2 cellular contexts compared by ENCODE assay signal in genomic region chr9:135906291-135907005, GRCh38.
TF ChIP-seq lines count a peak whose summit lies in the region.

No MANE protein-coding gene starts in this region.

TF ChIP-seq in GM12878, 131 proteins besides CTCF, POLR2A, EP300 and RAD21 (continues in another document):
- TF ChIP-seq MAX (IDR thresholded peaks at IDR 0.05; ENCODE audit: low read depth, low read length) (0 out of 2 replicates have a peak, but pooled peaks have one; percentile 8), ZBTB40 (IDR thresholded peaks at IDR 0.05; ENCODE audit: borderline replicate concordance) (no peak), BACH1 (IDR thresholded peaks at IDR 0.05; ENCODE audit: borderline replicate concordance) (no peak), POU2F2 (IDR thresholded peaks at IDR 0.05; ENCODE audit: borderline replicate concordance, low read depth, low read length) (no peak), USF1 (IDR thresholded peaks at IDR 0.05; ENCODE audit: borderline replicate concordance, extremely low read length, insufficient read depth, low read depth, low read length) (no peak), ZNF24 (IDR thresholded peaks at IDR 0.05) (no peak), HCFC1 (IDR thresholded peaks at IDR 0.05; ENCODE audit: low read length) (no peak), TCF7 (IDR thresholded peaks at IDR 0.05; ENCODE audit: borderline replicate concordance) (no peak), HDAC6 (IDR thresholded peaks at IDR 0.05; ENCODE audit: unreplicated experiment) (peak; percentile 56), RUNX3 (IDR thresholded peaks at IDR 0.05; ENCODE audit: low read length) (no peak), ZNF217 (IDR thresholded peaks at IDR 0.05) (no peak), SPI1 (IDR thresholded peaks at IDR 0.05; ENCODE audit: borderline replicate concordance, insufficient read depth, low read depth, low read length) (no peak), NRF1 (conservative IDR thresholded peaks at IDR 0.05; ENCODE audit: low read depth, low read length) (no peak), DPF2 (IDR thresholded peaks at IDR 0.05) (no peak; the same call in 1 of the 2 replicates), EGR1 (IDR thresholded peaks at IDR 0.05; ENCODE audit: borderline replicate concordance in 1 of 2, low read depth in 2 of 2, low read length in 2 of 2) (peak in 1 of 2 experiments; percentile 89; a peak in 2 of 3 replicates), ZBED1 (IDR thresholded peaks at IDR 0.05; ENCODE audit: borderline replicate concordance) (no peak), RCOR1 (conservative IDR thresholded peaks at IDR 0.05; ENCODE audit: low read depth, low read length) (no peak), LARP7 (IDR thresholded peaks at IDR 0.05) (no peak), FOXK2 (IDR thresholded peaks at IDR 0.05) (no peak), TCF3 (IDR thresholded peaks at IDR 0.05; ENCODE audit: borderline replicate concordance, insufficient read depth, low read depth, low read length) (no peak), BHLHE40 (IDR thresholded peaks at IDR 0.05; ENCODE audit: borderline replicate concordance in 1 of 2, low read depth in 2 of 2, low read length in 1 of 2) (peak in 1 of 2 experiments; percentile 20; a peak in 1 of 4 replicates), FOS (IDR thresholded peaks at IDR 0.05; ENCODE audit: borderline replicate concordance, extremely low read depth, insufficient read length) (no peak), NR2F1 (conservative IDR thresholded peaks at IDR 0.05) (0 out of 2 replicates have a peak, but pooled peaks have one; percentile 8), ASH2L (IDR thresholded peaks at IDR 0.05; ENCODE audit: borderline replicate concordance, low read depth) (no peak), BRCA1 (IDR thresholded peaks at IDR 0.05; ENCODE audit: low read depth, low read length) (no peak), IKZF1 (conservative IDR thresholded peaks at IDR 0.05) (0 out of 2 replicates have a peak, but pooled peaks have one; percentile 51), PKNOX1 (IDR thresholded peaks at IDR 0.05) (peak; percentile 19; the same call in 1 of the 2 replicates)

TF ChIP-seq in HepG2, 621 proteins besides CTCF, POLR2A, EP300 and RAD21 (continues in another document):
- TF ChIP-seq KAT2B (IDR thresholded peaks at IDR 0.05; ENCODE audit: borderline replicate concordance, low read depth, low read length) (no peak), ZNF547 (CRISPR knock-in tag; IDR thresholded peaks at IDR 0.05) (no peak), NFIB (CRISPR knock-in tag; IDR thresholded peaks at IDR 0.05; ENCODE audit: borderline replicate concordance) (no peak), RARA (CRISPR knock-in tag; IDR thresholded peaks at IDR 0.05) (no peak), SYNCRIP (IDR thresholded peaks at IDR 0.05; ENCODE audit: insufficient read depth, low read depth, low read length) (no peak), HDAC1 (CRISPR knock-in tag; IDR thresholded peaks at IDR 0.05) (peak; percentile 12; the same call in 1 of the 2 replicates), MIER3 (CRISPR knock-in tag; IDR thresholded peaks at IDR 0.05; ENCODE audit: borderline replicate concordance) (no peak), KLF13 (CRISPR knock-in tag; IDR thresholded peaks at IDR 0.05) (no peak), ZBTB26 (CRISPR knock-in tag; IDR thresholded peaks at IDR 0.05; ENCODE audit: borderline replicate concordance) (no peak), ZNF562 (CRISPR knock-in tag; IDR thresholded peaks at IDR 0.05; ENCODE audit: borderline replicate concordance) (no peak), TCF7 (IDR thresholded peaks at IDR 0.05; ENCODE audit: low read depth) (no peak), ZXDC (CRISPR knock-in tag; IDR thresholded peaks at IDR 0.05) (no peak), TAF15 (IDR thresholded peaks at IDR 0.05; ENCODE audit: low read depth, low read length, poor library complexity, severe bottlenecking) (no peak), ZNF572 (CRISPR knock-in tag; IDR thresholded peaks at IDR 0.05) (no peak), CEBPG (CRISPR knock-in tag; IDR thresholded peaks at IDR 0.05) (no peak), ZNF773 (CRISPR knock-in tag; IDR thresholded peaks at IDR 0.05; ENCODE audit: borderline replicate concordance) (0 out of 2 replicates have a peak, but pooled peaks have one; percentile 17), ZNF124 (CRISPR knock-in tag; IDR thresholded peaks at IDR 0.05) (no peak), ETS1 (CRISPR knock-in tag; IDR thresholded peaks at IDR 0.05) (no peak), ZNF597 (CRISPR knock-in tag; IDR thresholded peaks at IDR 0.05) (no peak), ZNF274 (CRISPR knock-in tag; IDR thresholded peaks at IDR 0.05) (no peak), CHD2 (IDR thresholded peaks at IDR 0.05; ENCODE audit: low read depth, low read length) (no peak), HNRNPLL (IDR thresholded peaks at IDR 0.05; ENCODE audit: low read depth, low read length, poor library complexity, severe bottlenecking) (peak; percentile 90), RBFOX2 (IDR thresholded peaks at IDR 0.05; ENCODE audit: low read depth, low read length) (peak; percentile 62; the same call in 1 of the 2 replicates), NAIF1 (CRISPR knock-in tag; IDR thresholded peaks at IDR 0.05; ENCODE audit: borderline replicate concordance) (peak; percentile 79; the same call in 1 of the 2 replicates), BRF2 (CRISPR knock-in tag; IDR thresholded peaks at IDR 0.05) (no peak), ZNF839 (CRISPR knock-in tag; IDR thresholded peaks at IDR 0.05; ENCODE audit: borderline replicate concordance) (no peak), ZNF782 (CRISPR knock-in tag; IDR thresholded peaks at IDR 0.05; ENCODE audit: borderline replicate concordance) (no peak), ZNF775 (CRISPR knock-in tag; IDR thresholded peaks at IDR 0.05; ENCODE audit: borderline replicate concordance) (no peak), ARHGAP35 (CRISPR knock-in tag; IDR thresholded peaks at IDR 0.05; ENCODE audit: borderline replicate concordance) (no peak), ZNF34 (CRISPR knock-in tag; IDR thresholded peaks at IDR 0.05; ENCODE audit: borderline replicate concordance) (no peak), PBX2 (CRISPR knock-in tag; IDR thresholded peaks at IDR 0.05) (no peak), ZSCAN25 (CRISPR knock-in tag; IDR thresholded peaks at IDR 0.05) (no peak), FOXO4 (CRISPR knock-in tag; conservative IDR thresholded peaks at IDR 0.05) (no peak), ZSCAN20 (CRISPR knock-in tag; IDR thresholded peaks at IDR 0.05; ENCODE audit: borderline replicate concordance) (0 out of 2 replicates have a peak, but pooled peaks have one; percentile 36), XBP1 (CRISPR knock-in tag; IDR thresholded peaks at IDR 0.05) (no peak), ZNF7 (CRISPR knock-in tag; IDR thresholded peaks at IDR 0.05) (no peak), ELK4 (CRISPR knock-in tag; IDR thresholded peaks at IDR 0.05; ENCODE audit: borderline replicate concordance) (no peak), RORA (CRISPR knock-in tag; IDR thresholded peaks at IDR 0.05) (no peak), ELF4 (CRISPR knock-in tag; IDR thresholded peaks at IDR 0.05; ENCODE audit: borderline replicate concordance) (no peak), MATR3 (CRISPR knock-in tag; IDR thresholded peaks at IDR 0.05) (no peak), MXD3 (CRISPR knock-in tag; IDR thresholded peaks at IDR 0.05) (peak; percentile 51; the same call in 1 of the 2 replicates), HNRNPL (IDR thresholded peaks at IDR 0.05; ENCODE audit: low read depth, low read length) (no peak), ZBTB34 (CRISPR knock-in tag; IDR thresholded peaks at IDR 0.05) (no peak), JDP2 (CRISPR knock-in tag; IDR thresholded peaks at IDR 0.05; ENCODE audit: borderline replicate concordance) (no peak)
